ENCODE assay signal across 8 cellular contexts in the genomic region with DNA sequence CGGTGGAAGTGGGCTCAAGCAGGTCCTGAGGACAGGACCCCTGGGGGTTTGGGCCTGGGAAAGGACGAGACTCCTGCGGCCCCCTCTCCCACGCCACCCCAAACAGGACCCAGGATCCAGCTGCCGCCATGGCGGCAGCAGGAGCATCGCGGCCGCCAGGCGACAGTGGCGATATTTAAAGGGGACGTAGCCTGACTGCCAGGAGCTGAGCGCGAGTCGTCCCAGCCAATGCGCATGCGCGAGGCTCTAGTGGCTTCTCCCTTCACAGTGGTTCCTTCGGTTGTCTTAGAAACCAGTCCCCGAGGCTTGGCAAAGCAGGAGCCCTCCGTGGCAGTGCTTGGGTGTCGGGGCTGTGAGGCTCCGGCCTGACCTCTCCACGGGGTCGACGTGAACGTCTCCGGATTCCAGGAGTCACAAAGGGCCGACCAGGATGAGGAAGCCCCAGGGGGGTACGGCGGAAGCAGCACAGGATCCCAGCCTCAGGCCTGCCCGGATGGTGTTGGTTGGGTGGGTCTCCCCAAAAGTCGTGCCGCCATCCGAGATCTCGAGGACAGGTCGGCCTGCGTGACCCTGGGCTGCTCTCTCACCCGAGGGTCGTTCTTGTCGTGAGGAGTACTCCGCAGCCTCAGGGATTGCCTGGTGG.
DNase-seq lines count a peak whose midpoint lies in the region; ATAC-seq lines count a peak whose summit lies in the region.
"Not testable (repeated sequence)": the region's sequence is repeated elsewhere in the genome, so short reads cannot be mapped to it uniquely, and the experiment has no call there.

No MANE protein-coding gene starts in this region.

- H3K9me3 Mint-ChIP-seq in activated CD8-positive, alpha-beta memory T cell treated with anti-CD3 and anti-CD28 coated beads, Interleukin-2, amount 10 ng/mL, durations not matched to agents 7 days and 5 days (ENCODE audit: low read depth); stimulated activated memory B cell treated with anti-CD40 and anti-IgM and Interleukin-4, amounts not matched to agents 10 μg/mL and 1 μg/mL and 100 μg/mL, for 72 hours: not testable (repeated sequence)

- DNase-seq in activated CD8-positive, alpha-beta memory T cell treated with anti-CD3 and anti-CD28 coated beads, Interleukin-2, amount 10 ng/mL, durations not matched to agents 7 days and 5 days; right cardiac atrium: not testable (repeated sequence)

- WGBS in right cardiac atrium: no CpG with 5 or more reads among the region's 42 CpGs

- H3K27me3 Mint-ChIP-seq in activated CD8-positive, alpha-beta memory T cell treated with anti-CD3 and anti-CD28 coated beads, Interleukin-2, amount 10 ng/mL, durations not matched to agents 7 days and 5 days; stimulated activated memory B cell treated with anti-CD40 and anti-IgM and Interleukin-4, amounts not matched to agents 10 μg/mL and 1 μg/mL and 100 μg/mL, for 72 hours: not testable (repeated sequence)

- H3K27ac ChIP-seq in right cardiac atrium (ENCODE audit: low read length): not testable (repeated sequence)

- H3K4me1 ChIP-seq in right cardiac atrium (ENCODE audit: control insufficient read depth, insufficient read depth, low read length): not testable (repeated sequence)

- not testable (repeated sequence) for H3K27ac Mint-ChIP-seq in activated CD8-positive, alpha-beta memory T cell treated with anti-CD3 and anti-CD28 coated beads, Interleukin-2, amount 10 ng/mL, durations not matched to agents 7 days and 5 days; stimulated activated memory B cell treated with anti-CD40 and anti-IgM and Interleukin-4, amounts not matched to agents 10 μg/mL and 1 μg/mL and 100 μg/mL, for 72 hours

- ATAC-seq in GM18517 (IDR thresholded peaks at IDR 0.05; ENCODE audit: unreplicated experiment) (peak; percentile 81), GM19438 (IDR thresholded peaks at IDR 0.05; ENCODE audit: low read depth, unreplicated experiment) (peak; percentile 77), GM21825 (IDR thresholded peaks at IDR 0.05; ENCODE audit: unreplicated experiment) (peak; percentile 78), HG03039 (IDR thresholded peaks at IDR 0.05; ENCODE audit: unreplicated experiment) (peak; percentile 92), HG03460 (IDR thresholded peaks at IDR 0.05; ENCODE audit: unreplicated experiment) (peak; percentile 84), right cardiac atrium (peak; percentile 92 to 94)
- ATAC-seq in activated CD8-positive, alpha-beta memory T cell treated with anti-CD3 and anti-CD28 coated beads, Interleukin-2, amount 10 ng/mL, durations not matched to agents 7 days and 5 days: peak; percentile 85
- peak; percentile 92 for ATAC-seq in stimulated activated memory B cell treated with anti-CD40 and anti-IgM and Interleukin-4, amounts not matched to agents 10 μg/mL and 1 μg/mL and 100 μg/mL, for 72 hours

- not testable (repeated sequence) for H3K4me3 ChIP-seq in right cardiac atrium (ENCODE audit: low read length)

- H3K4me3 Mint-ChIP-seq in activated CD8-positive, alpha-beta memory T cell treated with anti-CD3 and anti-CD28 coated beads, Interleukin-2, amount 10 ng/mL, durations not matched to agents 7 days and 5 days; stimulated activated memory B cell treated with anti-CD40 and anti-IgM and Interleukin-4, amounts not matched to agents 10 μg/mL and 1 μg/mL and 100 μg/mL, for 72 hours: not testable (repeated sequence)

- intact Hi-C loops in right cardiac atrium (cut with DNase I): not testable (repeated sequence)

- not testable (repeated sequence) for H3K4me1 Mint-ChIP-seq in activated CD8-positive, alpha-beta memory T cell treated with anti-CD3 and anti-CD28 coated beads, Interleukin-2, amount 10 ng/mL, durations not matched to agents 7 days and 5 days; stimulated activated memory B cell treated with anti-CD40 and anti-IgM and Interleukin-4, amounts not matched to agents 10 μg/mL and 1 μg/mL and 100 μg/mL, for 72 hours

- CTCF ChIA-PET in activated CD8-positive, alpha-beta memory T cell treated with anti-CD3 and anti-CD28 coated beads, Interleukin-2, amount 10 ng/mL, durations not matched to agents 7 days and 5 days (lab: Charles Lee): not testable (repeated sequence)

- H3K27me3 ChIP-seq in right cardiac atrium (ENCODE audit: control insufficient read depth, insufficient read depth): not testable (repeated sequence)

- H3K36me3 Mint-ChIP-seq in activated CD8-positive, alpha-beta memory T cell treated with anti-CD3 and anti-CD28 coated beads, Interleukin-2, amount 10 ng/mL, durations not matched to agents 7 days and 5 days; stimulated activated memory B cell treated with anti-CD40 and anti-IgM and Interleukin-4, amounts not matched to agents 10 μg/mL and 1 μg/mL and 100 μg/mL, for 72 hours: not testable (repeated sequence)

- H3K9me3 ChIP-seq in right cardiac atrium (ENCODE audit: control insufficient read depth, low read length): not testable (repeated sequence)
